8 cellular contexts compared by ENCODE assay signal in the genomic region with DNA sequence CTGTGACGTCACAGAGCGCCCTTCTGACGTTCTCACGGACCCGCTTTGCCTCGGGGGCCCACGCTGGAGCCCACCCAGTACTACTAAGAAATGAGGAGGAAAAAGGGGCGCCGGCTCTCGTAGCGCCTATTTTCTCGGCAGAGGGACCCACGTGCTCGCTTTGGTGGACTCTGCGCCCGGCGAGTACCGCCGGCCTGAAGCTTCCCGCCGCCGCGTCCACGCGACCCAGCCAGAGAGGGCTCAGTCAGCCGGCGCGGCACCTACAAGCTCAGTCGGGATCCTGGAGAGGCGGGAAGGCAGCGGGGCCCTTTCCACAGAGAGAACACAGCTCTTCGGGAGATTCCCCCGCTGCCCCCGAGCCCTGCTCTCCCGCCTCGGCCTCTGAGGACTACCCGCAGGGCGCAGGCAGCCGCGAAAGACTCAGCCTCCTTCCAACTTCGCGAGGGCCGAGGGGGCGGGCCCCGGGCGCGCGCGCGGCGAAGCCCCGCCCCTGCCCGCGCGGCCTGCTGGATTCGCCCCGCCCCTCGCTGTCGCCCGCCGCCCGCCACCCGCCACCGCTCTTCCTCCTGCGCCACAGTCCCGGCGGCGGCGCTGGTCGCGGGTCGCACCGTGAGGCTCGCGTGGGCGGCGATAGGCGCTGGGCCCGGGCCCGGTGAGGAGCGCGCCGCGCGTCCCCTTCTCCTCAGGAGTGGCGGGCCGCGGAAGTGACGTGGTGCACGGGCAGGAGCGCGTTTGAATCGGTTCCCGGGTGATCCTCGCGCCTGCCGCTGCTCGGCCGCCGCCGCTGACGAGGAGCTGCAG. TPM values are rescaled to one million over a fixed set of nuclear protein-coding genes. Genes with fewer than 3 reads are reported as not detected.
A peak's percentile ranks its signal among the peaks of the same experiment; 100 is the strongest.
DNase-seq lines count a peak whose midpoint lies in the region; ATAC-seq and TF ChIP-seq lines count a peak whose summit lies in the region.

SMCHD1 (plus strand) TSS at position 574 of the 801 bp plus-strand sequence. CDS start 350 bp downstream, outside the sequence.

- H3K27me3 Mint-ChIP-seq in activated naive CD8-positive, alpha-beta T cell treated with anti-CD3 and anti-CD28 coated beads, Interleukin-2, amount 50 U/mL, for 24 hours = no peaks in the 10 kb centered on the region

- H3K4me3 ChIP-seq in GM12875 (ENCODE audit: low read depth, low read length) (peak within 1 kb of the TSS; percentile 99), trophoblast cell (ENCODE audit: low read depth, low read length) (peak within 1 kb of the TSS; percentile 99), tibial nerve (peak within 1 kb of the TSS; percentile 67 to 99 (median 88))

- peaks cover 2% of the 10 kb centered on the region in 2 experiments for H3K4me1 ChIP-seq in trophoblast cell (ENCODE audit: control insufficient read depth in 1 of 2, insufficient read depth in 2 of 2, low read length in 2 of 2)
- H3K4me1 ChIP-seq in tibial nerve = peaks cover 0 to 46% (median 18%) of the 10 kb centered on the region in 4 donors

- H3K4me3 Mint-ChIP-seq in activated naive CD8-positive, alpha-beta T cell treated with anti-CD3 and anti-CD28 coated beads, Interleukin-2, amount 50 U/mL, for 24 hours = peak within 1 kb of the TSS; percentile 88

- no peaks in the 10 kb centered on the region for H3K9me3 Mint-ChIP-seq in activated naive CD8-positive, alpha-beta T cell treated with anti-CD3 and anti-CD28 coated beads, Interleukin-2, amount 50 U/mL, for 24 hours

- H3K36me3 Mint-ChIP-seq in activated naive CD8-positive, alpha-beta T cell treated with anti-CD3 and anti-CD28 coated beads, Interleukin-2, amount 50 U/mL, for 24 hours (ENCODE audit: low read depth) = peaks cover 16% of the 10 kb centered on the region

- peaks cover 16% of the 10 kb centered on the region for H3K79me1 ChIP-seq in trophoblast cell (ENCODE audit: low read length)

- TF ChIP-seq CTCF in GM12875 (IDR thresholded peaks at IDR 0.05; ENCODE audit: borderline replicate concordance, insufficient read depth, low read depth, low read length) (no peak), tibial nerve (IDR thresholded peaks at IDR 0.05) (peak in 1 of 5 experiments; percentile 50)

- H3K18ac ChIP-seq in trophoblast cell (ENCODE audit: low read length) = peak within 1 kb of the TSS; percentile 73

- peak within 1 kb of the TSS; percentile 96 for H3K4me2 ChIP-seq in trophoblast cell (ENCODE audit: low read length)

- peaks cover 33% of the 10 kb centered on the region for H3K4me1 Mint-ChIP-seq in activated naive CD8-positive, alpha-beta T cell treated with anti-CD3 and anti-CD28 coated beads, Interleukin-2, amount 50 U/mL, for 24 hours

- H3K9me3 ChIP-seq in trophoblast cell (ENCODE audit: insufficient read depth, low read depth, low read length) (no peaks in the 10 kb centered on the region), tibial nerve (no peaks in the 10 kb centered on the region)

- H3K9ac ChIP-seq in trophoblast cell (ENCODE audit: low read length) = peak within 1 kb of the TSS; percentile 87

- intact Hi-C loops in Right ventricle myocardium superior (cut with DNase I) = no loop called here

- DNase-seq in NCI-H1105 treated with DMSO at 0.1 percent for 48 hours (lab: John Stamatoyannopoulos, UW) (peak; percentile 60), T follicular helper cell (ENCODE audit: low read depth) (peak; percentile 80), Right ventricle myocardium superior (peak; percentile 94), trophoblast cell (peak; percentile 79 to 89), tibial nerve (ENCODE audit: low spot score in 2 of 2) (peak; percentile 74 to 80)
- DNase-seq in activated naive CD8-positive, alpha-beta T cell treated with anti-CD3 and anti-CD28 coated beads, Interleukin-2, amount 50 U/mL, for 24 hours = peak; percentile 94

- H3K27ac ChIP-seq in trophoblast cell (ENCODE audit: low read depth, low read length) (peak within 1 kb of the TSS; percentile 92), tibial nerve (peak within 1 kb of the TSS; percentile 95 to 100 (median 99))

- peak; percentile 80 for ATAC-seq in HG02642 (IDR thresholded peaks at IDR 0.05; ENCODE audit: poor library complexity, unreplicated experiment)
- peak; percentile 83 for ATAC-seq in activated naive CD8-positive, alpha-beta T cell treated with anti-CD3 and anti-CD28 coated beads, Interleukin-2, amount 50 U/mL, for 24 hours
- peak; percentile 91 for ATAC-seq in Right ventricle myocardium superior (ENCODE audit: poor library complexity)

- peak within 1 kb of the TSS; percentile 78 for H3K4ac ChIP-seq in trophoblast cell (ENCODE audit: low read depth, low read length)

- H3K27ac Mint-ChIP-seq in activated naive CD8-positive, alpha-beta T cell treated with anti-CD3 and anti-CD28 coated beads, Interleukin-2, amount 50 U/mL, for 24 hours = peak within 1 kb of the TSS; percentile 98

- H3K14ac ChIP-seq in trophoblast cell (ENCODE audit: low read length) = peak within 1 kb of the TSS; percentile 78

- H2AFZ ChIP-seq in trophoblast cell (ENCODE audit: insufficient read depth, low read length, poor library complexity) = peak within 1 kb of the TSS; percentile 47

- peak within 1 kb of the TSS; percentile 44 for H2BK5ac ChIP-seq in trophoblast cell (ENCODE audit: low read depth, low read length, poor library complexity)

- H2AK5ac ChIP-seq in trophoblast cell (ENCODE audit: low read length) = no peak within 1 kb of the TSS

- peak within 1 kb of the TSS; percentile 79 for H4K8ac ChIP-seq in trophoblast cell (ENCODE audit: low read depth, low read length)

- H4K91ac ChIP-seq in trophoblast cell (ENCODE audit: low read depth, low read length) = peak within 1 kb of the TSS; percentile 89

- peaks cover 0 to 2% of the 10 kb centered on the region in 2 experiments for H3K36me3 ChIP-seq in trophoblast cell (ENCODE audit: control insufficient read depth in 1 of 2, insufficient read depth in 2 of 2, low read length in 2 of 2)
- H3K36me3 ChIP-seq in tibial nerve = no peaks in the 10 kb centered on the region

- peak in 1 of 2 donors; percentile 93 for TF ChIP-seq EP300 in tibial nerve (IDR thresholded peaks at IDR 0.05)

- H2BK120ac ChIP-seq in trophoblast cell (ENCODE audit: insufficient read depth, low read length, poor library complexity) = peak within 1 kb of the TSS; percentile 70

- H2BK12ac ChIP-seq in trophoblast cell (ENCODE audit: low read length) = no peak within 1 kb of the TSS

- H3K27me3 ChIP-seq in trophoblast cell (ENCODE audit: insufficient read depth, low read length) (no peaks in the 10 kb centered on the region), tibial nerve (no peaks in the 10 kb centered on the region)

- H4K12ac ChIP-seq in trophoblast cell (ENCODE audit: low read depth, low read length) = peak within 1 kb of the TSS; percentile 82

- H3K23ac ChIP-seq in trophoblast cell (ENCODE audit: low read length) = no peak within 1 kb of the TSS

- TF ChIP-seq POLR2A in tibial nerve (IDR thresholded peaks at IDR 0.05) = peak; percentile 69 to 93

- no CpG with 5 or more reads among the region's 102 CpGs for WGBS in trophoblast cell (ENCODE audit: extremely low coverage, insufficient coverage, insufficient read length)
- WGBS in tibial nerve, 2 donors = 0% methylated on average over 41 to 59 of the region's 102 CpGs

- peaks cover 23% of the 10 kb centered on the region for H3K79me2 ChIP-seq in trophoblast cell (ENCODE audit: control insufficient read depth, insufficient read depth, low read length, poor library complexity)

RNA-seq across cellular contexts. Expression of gene SMCHD1, which starts in this region (rescaled TPM):
- 25.4 TPM for total RNA-seq in Right ventricle myocardium superior
- polyA plus RNA-seq in trophoblast cell (2013) = 32.4 and 35.5 TPM in 2 replicates
- total RNA-seq in tibial nerve = 10 to 100 TPM; 59.8 to 96.5 (median 73.6) TPM

Comparison
In these comparisons a context has a peak if more than half of its experiments do, and no peak if none do; other contexts are left out.
1. Peak in every context shown above with its lines: DNase-seq, ATAC-seq, H3K4me3 ChIP-seq and H3K27ac ChIP-seq.